ENCODE assay signal across 22 cellular contexts in genomic region chr13:51271008-51271407, GRCh38. TPM values are rescaled to one million over a fixed set of nuclear protein-coding genes. Genes with fewer than 3 reads are reported as not detected.
DNase-seq lines count a peak whose midpoint lies in the region; ATAC-seq and TF ChIP-seq lines count a peak whose summit lies in the region.
"Had no signal": no experiment of that assay in that cellular context is flagged by ENCODE, and none has a peak within 500 bp of the region (broad histone marks: within the 10 kb centered on the region; RNA-seq: fewer than 3 reads in every experiment).

No MANE protein-coding gene starts in this region.

- H3K36me3 Mint-ChIP-seq in activated CD4-positive, alpha-beta T cell treated with anti-CD3 and anti-CD28 coated beads, Interleukin-2, amount 10 ng/mL, durations not matched to agents 7 days and 5 days (ENCODE audit: low read depth), result no peaks in the 10 kb centered on the region
- H3K36me3 Mint-ChIP-seq: CD4-positive, CD25-positive, alpha-beta regulatory T cell had no signal

- no peaks in the 10 kb centered on the region for H3K4me1 Mint-ChIP-seq in activated CD4-positive, alpha-beta T cell treated with anti-CD3 and anti-CD28 coated beads, Interleukin-2, amount 10 ng/mL, durations not matched to agents 7 days and 5 days
- H3K4me1 Mint-ChIP-seq: CD4-positive, CD25-positive, alpha-beta regulatory T cell had no signal

- peak overlapping the region; percentile 83 for H3K27ac ChIP-seq in cingulate gyrus (ENCODE audit: low read depth, low read length)
- H3K27ac ChIP-seq: GM23248, HL-60 had no signal

- ATAC-seq in SK-N-SH treated with all-trans-retinoic acid at 6 μM for 48 hours (peak; percentile 59), HG02970 (IDR thresholded peaks at IDR 0.05; ENCODE audit: low FRiP score, unreplicated experiment) (no peak)
- ATAC-seq: Panc1 had no signal

- no peaks in the 10 kb centered on the region for H3K9me3 Mint-ChIP-seq in activated CD4-positive, alpha-beta T cell treated with anti-CD3 and anti-CD28 coated beads, Interleukin-2, amount 10 ng/mL, durations not matched to agents 7 days and 5 days

- H3K4me3 Mint-ChIP-seq in activated CD4-positive, alpha-beta T cell treated with anti-CD3 and anti-CD28 coated beads, Interleukin-2, amount 10 ng/mL, durations not matched to agents 7 days and 5 days, result no peak overlapping the region
- H3K4me3 Mint-ChIP-seq: CD4-positive, CD25-positive, alpha-beta regulatory T cell had no signal

- POLR2A ChIA-PET in activated CD4-positive, alpha-beta T cell treated with anti-CD3 and anti-CD28 coated beads, Interleukin-2, amount 10 ng/mL, durations not matched to agents 7 days and 5 days (lab: Charles Lee), result interaction anchor here (0.6 kb wide), 1 partner anchor 27 kb away, joined by 6 read pairs; no protein-coding TSS in a partner anchor

- no peak overlapping the region for H3K27ac Mint-ChIP-seq in activated CD4-positive, alpha-beta T cell treated with anti-CD3 and anti-CD28 coated beads, Interleukin-2, amount 10 ng/mL, durations not matched to agents 7 days and 5 days
- H3K27ac Mint-ChIP-seq: CD4-positive, CD25-positive, alpha-beta regulatory T cell had no signal

- CTCF ChIA-PET in activated CD4-positive, alpha-beta T cell treated with anti-CD3 and anti-CD28 coated beads, Interleukin-2, amount 10 ng/mL, durations not matched to agents 7 days and 5 days (lab: Charles Lee), result interaction anchor here (0.6 kb wide), 1 partner anchor 274 kb away, joined by 3 read pairs; no protein-coding TSS in a partner anchor

- DNase-seq in medulla oblongata (ENCODE audit: extremely low spot score), result peak; percentile 49
- no peak for DNase-seq in stimulated activated naive CD4-positive, alpha-beta T cell treated with Interleukin-2 at 50 U/mL for 16 hours (lab: John Stamatoyannopoulos, UW)
- no peak for DNase-seq in activated CD4-positive, alpha-beta T cell treated with anti-CD3 and anti-CD28 coated beads, Interleukin-2, amount 10 ng/mL, durations not matched to agents 7 days and 5 days
- DNase-seq in central memory CD4-positive, alpha-beta T cell, result no peak
- DNase-seq: CD4-positive, CD25-positive, alpha-beta regulatory T cell; DMS79; KBM-7; MM.1S; NCI-H1048; NCI-H1417 treated with DMSO at 0.1 percent for 48 hours; NCI-H187 treated with DMSO at 0.1 percent for 48 hours; NCI-H2171; NCI-H345; NCI-H524; NCI-H774 had no signal

- H3K27me3 Mint-ChIP-seq in activated CD4-positive, alpha-beta T cell treated with anti-CD3 and anti-CD28 coated beads, Interleukin-2, amount 10 ng/mL, durations not matched to agents 7 days and 5 days, result peaks cover 1% of the 10 kb centered on the region

TF ChIP-seq in SK-N-SH treated with all-trans-retinoic acid at 6 μM for 48 hours, 23 proteins besides CTCF, POLR2A, EP300 and RAD21:
- TF ChIP-seq ISL1 (CRISPR knock-in tag; IDR thresholded peaks at IDR 0.05) (peak; percentile 62; the same call in 1 of the 2 replicates), PPARA (CRISPR knock-in tag; IDR thresholded peaks at IDR 0.05; ENCODE audit: borderline replicate concordance) (no peak)

RNA-seq across cellular contexts. Expression of gene FAM124A, which starts 48.8 kb away (rescaled TPM):
- total RNA-seq in activated CD4-positive, alpha-beta T cell treated with anti-CD3 and anti-CD28 coated beads, Interleukin-2, amount 10 ng/mL, durations not matched to agents 7 days and 5 days, result not detected
- total RNA-seq: CD4-positive, CD25-positive, alpha-beta regulatory T cell; GM23248; HT-29 had no signal
